In genomic region chr2:180980943-180981898, GRCh38 we compare ENCODE assay signal across 8 cellular contexts. TPM values are rescaled to one million over a fixed set of nuclear protein-coding genes. Genes with fewer than 3 reads are reported as not detected.
DNase-seq lines count a peak whose midpoint lies in the region; ATAC-seq and TF ChIP-seq lines count a peak whose summit lies in the region.

No MANE protein-coding gene starts in this region.

- no peaks in the 10 kb centered on the region for H3K27me3 Mint-ChIP-seq in stimulated activated memory B cell treated with anti-CD40 and anti-IgM and Interleukin-4, amounts not matched to agents 10 μg/mL and 1 μg/mL and 100 μg/mL, for 72 hours

- intact Hi-C loops in dorsolateral prefrontal cortex (cut with DNase I) = loop anchor here in 1 of 2 donors (5.0 to 10.0 kb wide), 2 partner anchors 856 to 911 kb away; partner anchors contain the start of gene ITPRID2
- intact Hi-C loops in lower lobe of right lung (cut with DNase I) = no loop called here

- H3K4me1 ChIP-seq in ACC112 (ENCODE audit: control insufficient read depth, insufficient read depth, low read length, unreplicated experiment) = peaks cover 47% of the 10 kb centered on the region
- H3K4me1 ChIP-seq in HUES64 (ENCODE audit: insufficient read depth, low read length) = peaks cover 52% of the 10 kb centered on the region
- H3K4me1 ChIP-seq in lower lobe of right lung = peaks cover 46% of the 10 kb centered on the region

- peak overlapping the region; percentile 96 for H3K4me3 Mint-ChIP-seq in stimulated activated memory B cell treated with anti-CD40 and anti-IgM and Interleukin-4, amounts not matched to agents 10 μg/mL and 1 μg/mL and 100 μg/mL, for 72 hours

- H2AFZ ChIP-seq in ACC112 (ENCODE audit: low read length, unreplicated experiment) = peak overlapping the region; percentile 61

- H3K27ac ChIP-seq in ACC112 (ENCODE audit: low read depth, low read length) (peak overlapping the region; percentile 28; the same call in 1 of the 2 replicates), HUES64 (ENCODE audit: low read depth, low read length) (peak overlapping the region; percentile 69), dorsolateral prefrontal cortex (peak overlapping the region; percentile 80 to 98 (median 92)), lower lobe of right lung (peak overlapping the region; percentile 77)

- H3K27me3 ChIP-seq in ACC112 (ENCODE audit: insufficient read depth, low read length) = no peaks in the 10 kb centered on the region
- no peaks in the 10 kb centered on the region for H3K27me3 ChIP-seq in HUES64 (ENCODE audit: insufficient read depth, low read length)
- H3K27me3 ChIP-seq in dorsolateral prefrontal cortex = no peaks in the 10 kb centered on the region
- no peaks in the 10 kb centered on the region for H3K27me3 ChIP-seq in lower lobe of right lung (ENCODE audit: low read depth)

- no peak for TF ChIP-seq CTCF in GM13976 (IDR thresholded peaks at IDR 0.05; ENCODE audit: borderline replicate concordance, control extremely low read depth, extremely low read depth, insufficient read depth, missing control alignments)
- TF ChIP-seq CTCF in dorsolateral prefrontal cortex (IDR thresholded peaks at IDR 0.05 in 54 of 56, conservative IDR thresholded peaks at IDR 0.05 in 2 of 56; ENCODE audit: low read depth in 1 of 56, partially characterized antibody in 56 of 56) = peak in 1 of 56 donors; percentile 21
- TF ChIP-seq CTCF in lower lobe of right lung (IDR thresholded peaks at IDR 0.05) = no peak

- WGBS in HUES64 = under 1% methylated on average over 59 of the region's 81 CpGs

- H3K9me3 ChIP-seq in HUES64 (ENCODE audit: insufficient read depth, low read depth, low read length) = no peaks in the 10 kb centered on the region
- no peaks in the 10 kb centered on the region for H3K9me3 ChIP-seq in lower lobe of right lung

- H3K9ac ChIP-seq in HUES64 (ENCODE audit: low read depth, low read length) = peak overlapping the region; percentile 95

- peak overlapping the region; percentile 97 for H3K4me3 ChIP-seq in ACC112 (ENCODE audit: low read depth, low read length)
- H3K4me3 ChIP-seq in HUES64 (ENCODE audit: low read length) = peak overlapping the region; percentile 90
- H3K4me3 ChIP-seq in dorsolateral prefrontal cortex = peak overlapping the region; percentile 62 to 95 (median 78)
- H3K4me3 ChIP-seq in lower lobe of right lung = peak overlapping the region; percentile 70

- in situ Hi-C loops in GM13976 (cut with MboI; ENCODE audit: low sequenced_read_pairs, unreplicated experiment) = no loop called here

- ATAC-seq in lower lobe of right lung (no peak), HG03097 (IDR thresholded peaks at IDR 0.05; ENCODE audit: low FRiP score, unreplicated experiment) (no peak)
- ATAC-seq in stimulated activated memory B cell treated with anti-CD40 and anti-IgM and Interleukin-4, amounts not matched to agents 10 μg/mL and 1 μg/mL and 100 μg/mL, for 72 hours = peak; percentile 48

- peaks cover 6% of the 10 kb centered on the region for H3K36me3 Mint-ChIP-seq in stimulated activated memory B cell treated with anti-CD40 and anti-IgM and Interleukin-4, amounts not matched to agents 10 μg/mL and 1 μg/mL and 100 μg/mL, for 72 hours

- no peaks in the 10 kb centered on the region for H3K9me3 Mint-ChIP-seq in stimulated activated memory B cell treated with anti-CD40 and anti-IgM and Interleukin-4, amounts not matched to agents 10 μg/mL and 1 μg/mL and 100 μg/mL, for 72 hours

- H3K27ac Mint-ChIP-seq in stimulated activated memory B cell treated with anti-CD40 and anti-IgM and Interleukin-4, amounts not matched to agents 10 μg/mL and 1 μg/mL and 100 μg/mL, for 72 hours = peak overlapping the region; percentile 96

- DNase-seq in GM13976 (ENCODE audit: low spot score) (peak; percentile 56), UCSD-AML1 (lab: John Stamatoyannopoulos, UW; ENCODE audit: unreplicated experiment) (peak; percentile 34), dorsolateral prefrontal cortex (peak; percentile 10 to 64 (median 42)), lower lobe of right lung (peak; percentile 48)

- H3K36me3 ChIP-seq in ACC112 (ENCODE audit: insufficient read depth, low read length) (peaks cover 13% of the 10 kb centered on the region), HUES64 (ENCODE audit: insufficient read depth, low read length) (peaks cover 30% of the 10 kb centered on the region), lower lobe of right lung (no peaks in the 10 kb centered on the region)

- H3K4me1 Mint-ChIP-seq in stimulated activated memory B cell treated with anti-CD40 and anti-IgM and Interleukin-4, amounts not matched to agents 10 μg/mL and 1 μg/mL and 100 μg/mL, for 72 hours = peaks cover 27% of the 10 kb centered on the region

- H3K79me2 ChIP-seq in ACC112 (ENCODE audit: control insufficient read depth, insufficient read depth, low read length, unreplicated experiment) = peaks cover 47% of the 10 kb centered on the region

RNA-seq across cellular contexts. Expression of gene UBE2E3, which starts 0.8 kb away (rescaled TPM):
- 133 TPM for polyA plus RNA-seq in HUES64 (2013, experiment 1 of 2)
- polyA plus RNA-seq in HUES64 (2013, experiment 2 of 2) = 139 TPM
- 100 to 1,000 TPM in 26 of 120 experiments, 10 to 100 TPM in 94; 57.4 to 131 (median 85.6) TPM for total RNA-seq in dorsolateral prefrontal cortex
- total RNA-seq in lower lobe of right lung = 39.7 TPM

Comparison
In these comparisons a context has a peak if more than half of its experiments do, and no peak if none do; other contexts are left out.
1. H3K27ac ChIP-seq: peak in every context shown above with its lines; median percentile 92 in dorsolateral prefrontal cortex; 77 in lower lobe of right lung; 69 in HUES64; 28 in ACC112.